ENCODE assay signal across 25 cellular contexts in the genomic region with DNA sequence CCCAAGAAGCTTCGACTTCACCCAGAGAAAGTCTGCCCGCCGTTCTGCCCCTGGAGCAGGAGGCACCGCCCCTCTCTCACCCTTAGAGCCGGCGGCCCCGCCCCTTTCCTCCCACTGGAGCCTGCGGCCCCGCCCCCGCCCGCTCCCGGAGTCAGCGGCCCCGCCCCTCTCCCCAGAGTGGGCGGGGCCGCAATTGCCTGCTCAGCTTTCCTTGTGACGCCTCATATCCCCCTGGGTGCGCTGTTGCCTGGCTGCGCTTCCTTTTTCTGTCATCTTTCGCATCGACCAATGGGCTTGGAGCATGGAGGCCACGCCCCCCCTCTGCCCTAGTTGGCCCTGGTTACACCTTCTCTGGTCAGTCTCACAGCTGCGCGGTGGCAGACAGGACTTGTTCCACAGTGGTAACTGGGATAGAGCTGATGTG. TPM values are rescaled to one million over a fixed set of nuclear protein-coding genes. Genes with fewer than 3 reads are reported as not detected.
DNase-seq lines count a peak whose midpoint lies in the region; ATAC-seq, FAIRE-seq and TF ChIP-seq lines count a peak whose summit lies in the region.
"Had no signal": no experiment of that assay in that cellular context is flagged by ENCODE, and none has a peak within 500 bp of the region (broad histone marks: within the 10 kb centered on the region; RNA-seq: fewer than 3 reads in every experiment).

No MANE protein-coding gene starts in this region.

- 23% methylated on average over 18 of the region's 24 CpGs for WGBS in SK-N-SH (ENCODE audit: low lambda C conversion rate)
- WGBS in body of pancreas, 2 donors: 15% methylated on average over 4 to 24 of the region's 24 CpGs

- no peaks in the 10 kb centered on the region for H3K4me1 Mint-ChIP-seq in GM23338
- H3K4me1 Mint-ChIP-seq: activated naive CD4-positive, alpha-beta T cell treated with anti-CD3 and anti-CD28 coated beads, Interleukin-2, amount 10 ng/mL, durations not matched to agents 7 days and 5 days; WTC11 had no signal

- H3K36me3 Mint-ChIP-seq in GM23338 (ENCODE audit: low read depth): peaks cover 37% of the 10 kb centered on the region
- H3K36me3 Mint-ChIP-seq: activated naive CD4-positive, alpha-beta T cell treated with anti-CD3 and anti-CD28 coated beads, Interleukin-2, amount 10 ng/mL, durations not matched to agents 7 days and 5 days had no signal

- no peak for TF ChIP-seq EP300 in SK-N-SH (IDR thresholded peaks at IDR 0.05; ENCODE audit: borderline replicate concordance in 1 of 2, low read depth in 1 of 2, low read length in 1 of 2)

- H3K9me3 ChIP-seq in SK-N-SH (no peaks in the 10 kb centered on the region), body of pancreas (no peaks in the 10 kb centered on the region)

- H3K4me2 ChIP-seq in SK-N-SH (no peak overlapping the region), GM23338 (no peak overlapping the region)
- H3K4me2 ChIP-seq: BLaER1 treated with 17β-estradiol and CSF1 and Interleukin-3, amounts not matched to agents 10 nM and 100 nM had no signal

- H2AFZ ChIP-seq in SK-N-SH (ENCODE audit: low read depth) (no peak overlapping the region), GM23338 (no peak overlapping the region)

- no peak for TF ChIP-seq POLR2A in body of pancreas (IDR thresholded peaks at IDR 0.05)

- H4K20me1 ChIP-seq in SK-N-SH (ENCODE audit: insufficient read depth) (no peaks in the 10 kb centered on the region), GM23338 (replicated peaks; ENCODE audit: insufficient read depth) (no peaks in the 10 kb centered on the region)
- H4K20me1 ChIP-seq: BLaER1 treated with 17β-estradiol and CSF1 and Interleukin-3, amounts not matched to agents 10 nM and 100 nM had no signal

- no peak overlapping the region for H3K9ac ChIP-seq in SK-N-SH
- H3K9ac ChIP-seq: BLaER1 treated with 17β-estradiol and CSF1 and Interleukin-3, amounts not matched to agents 10 nM and 100 nM had no signal

- H3K79me2 ChIP-seq in SK-N-SH (ENCODE audit: insufficient read depth): no peaks in the 10 kb centered on the region
- H3K79me2 ChIP-seq in GM23338 (replicated peaks; ENCODE audit: insufficient read depth): no peaks in the 10 kb centered on the region

- H3K27me3 ChIP-seq in SK-N-SH (ENCODE audit: insufficient read depth) (no peaks in the 10 kb centered on the region), body of pancreas (no peaks in the 10 kb centered on the region), GM23338 (ENCODE audit: insufficient read depth) (no peaks in the 10 kb centered on the region)
- H3K27me3 ChIP-seq: BLaER1 treated with 17β-estradiol and CSF1 and Interleukin-3, amounts not matched to agents 10 nM and 100 nM had no signal

- peak; percentile 42 for DNase-seq in SK-N-SH
- peak in 3 of 4 donors; percentile 19 to 72 (median 30) for DNase-seq in body of pancreas
- peak; percentile 34 for DNase-seq in inferior parietal cortex (ENCODE audit: extremely low spot score)
- peak; percentile 61 for DNase-seq in superior temporal gyrus (ENCODE audit: extremely low spot score)
- no peak for DNase-seq in GM23338 (ENCODE audit: low spot score)
- DNase-seq in A172 (ENCODE audit: low spot score): no peak
- no peak for DNase-seq in RCC 7860 (ENCODE audit: low spot score)
- DNase-seq: activated CD8-positive, alpha-beta memory T cell treated with anti-CD3 and anti-CD28 coated beads for 24 hours; activated naive CD4-positive, alpha-beta T cell treated with anti-CD3 and anti-CD28 coated beads, Interleukin-2, amount 10 ng/mL, durations not matched to agents 7 days and 5 days; activated T-cell treated with anti-CD3 and anti-CD28 coated beads, Interleukin-2, amount 50 U/mL, for 4 hours; cerebellar nuclear complex; effector CD8-positive, alpha-beta T cell; left lung; NCI-H1417 treated with DMSO at 0.1 percent for 48 hours; NK-92 treated with Interleukin-12 subunit alpha and Interleukin-12 subunit beta, amount 100 ng/mL, for 24 hours; retina had no signal

- no peak for TF ChIP-seq CTCF in SK-N-SH (IDR thresholded peaks at IDR 0.05)
- no peak for TF ChIP-seq CTCF in body of pancreas (IDR thresholded peaks at IDR 0.05)
- no peak for TF ChIP-seq CTCF in GM23338 (conservative IDR thresholded peaks at IDR 0.05; ENCODE audit: low read depth in 2 of 2)

- FAIRE-seq in RCC 7860 (lab: Jason Lieb, UNC): no peak
- FAIRE-seq: astrocyte, frontal cortex, GM18507 had no signal

- no peak overlapping the region for H3K4me3 Mint-ChIP-seq in GM23338
- H3K4me3 Mint-ChIP-seq: activated naive CD4-positive, alpha-beta T cell treated with anti-CD3 and anti-CD28 coated beads, Interleukin-2, amount 10 ng/mL, durations not matched to agents 7 days and 5 days; activated T-cell treated with anti-CD3 and anti-CD28 coated beads, Interleukin-2, amount 50 U/mL, for 4 hours; WTC11 had no signal

- H3F3A ChIP-seq in SK-N-SH (replicated peaks; ENCODE audit: insufficient read depth): no peaks in the 10 kb centered on the region
- H3F3A ChIP-seq in GM23338 (replicated peaks; ENCODE audit: low read depth): no peaks in the 10 kb centered on the region

- intact Hi-C loops in body of pancreas (cut with DNase I): no loop called here

- TF ChIP-seq RAD21 in SK-N-SH (IDR thresholded peaks at IDR 0.05; ENCODE audit: low read length): no peak

- H3K27me3 Mint-ChIP-seq in GM23338 (ENCODE audit: insufficient read depth, low read depth, poor library complexity): no peaks in the 10 kb centered on the region
- H3K27me3 Mint-ChIP-seq: activated naive CD4-positive, alpha-beta T cell treated with anti-CD3 and anti-CD28 coated beads, Interleukin-2, amount 10 ng/mL, durations not matched to agents 7 days and 5 days had no signal

- H3K27ac Mint-ChIP-seq in GM23338: no peak overlapping the region
- H3K27ac Mint-ChIP-seq: activated naive CD4-positive, alpha-beta T cell treated with anti-CD3 and anti-CD28 coated beads, Interleukin-2, amount 10 ng/mL, durations not matched to agents 7 days and 5 days; WTC11 had no signal

- H3K4me1 ChIP-seq in SK-N-SH (ENCODE audit: control insufficient read depth in 1 of 2, insufficient read depth in 2 of 2, low read depth in 1 of 2, low read length in 1 of 2) (no peaks in the 10 kb centered on the region), body of pancreas (no peaks in the 10 kb centered on the region), GM23338 (ENCODE audit: insufficient read depth) (no peaks in the 10 kb centered on the region)
- H3K4me1 ChIP-seq: BLaER1 treated with 17β-estradiol and CSF1 and Interleukin-3, amounts not matched to agents 10 nM and 100 nM; left lung had no signal

- CTCF ChIA-PET in SK-N-SH (lab: Yijun Ruan, JAX): no interaction called here

- H3K9me3 Mint-ChIP-seq in GM23338: peaks cover 99% of the 10 kb centered on the region

- H3K27ac ChIP-seq in SK-N-SH (ENCODE audit: low read depth in 2 of 2, low read length in 1 of 2): no peak overlapping the region
- no peak overlapping the region for H3K27ac ChIP-seq in body of pancreas
- no peak overlapping the region for H3K27ac ChIP-seq in GM23338 (ENCODE audit: low read depth)
- H3K27ac ChIP-seq: BLaER1 treated with 17β-estradiol and CSF1 and Interleukin-3, amounts not matched to agents 10 nM and 100 nM; left lung had no signal

- no peaks in the 10 kb centered on the region for H3K9me2 ChIP-seq in SK-N-SH
- no peaks in the 10 kb centered on the region for H3K9me2 ChIP-seq in GM23338 (ENCODE audit: insufficient read depth)

- H3K36me3 ChIP-seq in SK-N-SH (replicated peaks in 1 of 2; ENCODE audit: control insufficient read depth in 1 of 2, insufficient read depth in 2 of 2, low read length in 1 of 2) (no peaks in the 10 kb centered on the region), body of pancreas (replicated peaks in 1 of 2; ENCODE audit: insufficient read depth in 1 of 2, low read depth in 2 of 2) (no peaks in the 10 kb centered on the region), GM23338 (ENCODE audit: insufficient read depth) (no peaks in the 10 kb centered on the region)
- H3K36me3 ChIP-seq: BLaER1 treated with 17β-estradiol and CSF1 and Interleukin-3, amounts not matched to agents 10 nM and 100 nM; left lung had no signal

- H3K4me3 ChIP-seq in SK-N-SH (ENCODE audit: low read depth in 2 of 2, low read length in 1 of 2): no peak overlapping the region
- H3K4me3 ChIP-seq in body of pancreas: no peak overlapping the region
- no peak overlapping the region for H3K4me3 ChIP-seq in GM23338
- H3K4me3 ChIP-seq: BLaER1 treated with 17β-estradiol and CSF1 and Interleukin-3, amounts not matched to agents 10 nM and 100 nM; left lung had no signal

- POLR2A ChIA-PET in SK-N-SH (lab: Yijun Ruan, JAX): no interaction called here

- no peak for ATAC-seq in SK-N-SH treated with all-trans-retinoic acid at 6 μM for 48 hours
- peak; percentile 35 for ATAC-seq in body of pancreas
- ATAC-seq in GM23338: no peak
- ATAC-seq: activated T-cell treated with anti-CD3 and anti-CD28 coated beads, Interleukin-2, amount 50 U/mL, for 4 hours; left lung; Panc1; WTC11 had no signal

TF ChIP-seq in SK-N-SH treated with all-trans-retinoic acid at 6 μM for 48 hours, 23 proteins besides CTCF, POLR2A, EP300 and RAD21:
- TF ChIP-seq ISL1 (CRISPR knock-in tag; IDR thresholded peaks at IDR 0.05): no peak

TF ChIP-seq in GM23338, 12 proteins besides CTCF, POLR2A, EP300 and RAD21:
- TF ChIP-seq ZNF114 (CRISPR knock-in tag; IDR thresholded peaks at IDR 0.05): no peak
- TF ChIP-seq, protein P1, sequence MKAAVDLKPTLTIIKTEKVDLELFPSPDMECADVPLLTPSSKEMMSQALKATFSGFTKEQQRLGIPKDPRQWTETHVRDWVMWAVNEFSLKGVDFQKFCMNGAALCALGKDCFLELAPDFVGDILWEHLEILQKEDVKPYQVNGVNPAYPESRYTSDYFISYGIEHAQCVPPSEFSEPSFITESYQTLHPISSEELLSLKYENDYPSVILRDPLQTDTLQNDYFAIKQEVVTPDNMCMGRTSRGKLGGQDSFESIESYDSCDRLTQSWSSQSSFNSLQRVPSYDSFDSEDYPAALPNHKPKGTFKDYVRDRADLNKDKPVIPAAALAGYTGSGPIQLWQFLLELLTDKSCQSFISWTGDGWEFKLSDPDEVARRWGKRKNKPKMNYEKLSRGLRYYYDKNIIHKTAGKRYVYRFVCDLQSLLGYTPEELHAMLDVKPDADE (IDR thresholded peaks at IDR 0.05): no peak
- TF ChIP-seq EZH2phosphoT487 (IDR thresholded peaks at IDR 0.05; ENCODE audit: unreplicated experiment): no peak

RNA-seq across cellular contexts. Expression of a gene that starts 38.2 kb away (rescaled TPM):
- polyA plus RNA-seq in SK-N-SH (2012; rRNA removed): 0.26 and 0.28 TPM in 2 replicates
- 0.30 and 0.34 TPM in 2 replicates for polyA plus RNA-seq in SK-N-SH (2012; cell fraction: cytosol; rRNA removed)
- polyA plus RNA-seq in SK-N-SH (2012; cell fraction: nucleus; rRNA removed): 0.28 and 0.31 TPM in 2 replicates
- total RNA-seq in body of pancreas: under 1 TPM; under 0.01 to 0.99 TPM
- 0.21 and 0.39 TPM in 2 replicates for total RNA-seq in GM23338 (2014; rRNA removed; shearing (Covaris generic))
- polyA plus RNA-seq in GM23338 (2016; fragmentation: Nextera tagmentation; extraction: Ambion mirVana): 0.10 and 0.26 TPM in 2 replicates
- 0.05 TPM in 2 replicates for total RNA-seq in A172 (2014; rRNA removed; shearing (Covaris generic))
- total RNA-seq: A673, astrocyte had no signal
- polyA plus RNA-seq: neural cell had no signal

Comparison
In these comparisons a context has a peak if more than half of its experiments do, and no peak if none do; other contexts are left out.
1. DNase-seq: peak in SK-N-SH (single experiment), body of pancreas (3 of 4), inferior parietal cortex (single experiment) and superior temporal gyrus (single experiment); none in GM23338 (single experiment), A172 (single experiment) and RCC 7860 (single experiment).